In genomic region chr16:31200821-31201510, GRCh38 we compare ENCODE assay signal across 1 cellular context.
TF ChIP-seq lines count a peak whose summit lies in the region.

No MANE protein-coding gene starts in this region.

TF ChIP-seq in GM23338, 12 proteins besides CTCF, POLR2A, EP300 and RAD21 (continued from another document):
- no peak for TF ChIP-seq ZNF462 (CRISPR knock-in tag; IDR thresholded peaks at IDR 0.05)
